In the genomic region with DNA sequence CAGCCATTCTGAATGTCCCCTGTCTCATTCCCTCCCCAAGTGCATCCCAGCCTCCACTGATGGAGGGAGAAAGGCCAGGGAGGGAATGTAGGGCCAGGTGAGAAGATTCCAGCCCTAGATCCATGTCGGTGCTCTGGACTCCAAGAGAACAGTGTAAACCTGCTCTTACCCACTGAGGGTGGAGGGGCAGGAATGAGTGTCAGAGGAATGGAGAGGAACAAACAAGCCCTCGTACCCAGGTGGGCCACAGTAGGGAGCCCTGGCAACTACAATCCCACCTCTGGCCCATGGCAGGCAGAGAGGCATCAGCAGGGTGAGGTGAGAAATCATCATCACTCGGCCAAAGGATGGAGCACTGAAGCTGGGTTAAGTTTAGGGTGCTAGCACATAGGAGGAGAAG, we compare ENCODE assay signal across 1 cellular context.
TF ChIP-seq lines count a peak whose summit lies in the region.

No MANE protein-coding gene starts in this region.

TF ChIP-seq in K562, 482 proteins besides CTCF, POLR2A, EP300 and RAD21 (continued from another document):
- TF ChIP-seq TRIM24 (IDR thresholded peaks at IDR 0.05) (no peak), ZNF717 (CRISPR knock-in tag; IDR thresholded peaks at IDR 0.05) (no peak), YY1 (IDR thresholded peaks at IDR 0.05; ENCODE audit: borderline replicate concordance in 1 of 3, control insufficient read depth in 1 of 3, extremely low read depth in 1 of 3, insufficient read depth in 3 of 3, insufficient read length in 1 of 3, insufficient replicate concordance in 2 of 3, low read depth in 1 of 3, low read length in 2 of 3) (no peak), MBD2 (IDR thresholded peaks at IDR 0.05; ENCODE audit: borderline replicate concordance, low read depth) (no peak), POLR3A (IDR thresholded peaks at IDR 0.05; ENCODE audit: borderline replicate concordance, extremely low read depth, insufficient read depth, insufficient read length) (no peak)
- TF ChIP-seq, protein P1, sequence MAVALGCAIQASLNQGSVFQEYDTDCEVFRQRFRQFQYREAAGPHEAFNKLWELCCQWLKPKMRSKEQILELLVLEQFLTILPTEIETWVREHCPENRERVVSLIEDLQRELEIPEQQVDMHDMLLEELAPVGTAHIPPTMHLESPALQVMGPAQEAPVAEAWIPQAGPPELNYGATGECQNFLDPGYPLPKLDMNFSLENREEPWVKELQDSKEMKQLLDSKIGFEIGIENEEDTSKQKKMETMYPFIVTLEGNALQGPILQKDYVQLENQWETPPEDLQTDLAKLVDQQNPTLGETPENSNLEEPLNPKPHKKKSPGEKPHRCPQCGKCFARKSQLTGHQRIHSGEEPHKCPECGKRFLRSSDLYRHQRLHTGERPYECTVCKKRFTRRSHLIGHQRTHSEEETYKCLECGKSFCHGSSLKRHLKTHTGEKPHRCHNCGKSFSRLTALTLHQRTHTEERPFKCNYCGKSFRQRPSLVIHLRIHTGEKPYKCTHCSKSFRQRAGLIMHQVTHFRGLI (CRISPR knock-in tag; IDR thresholded peaks at IDR 0.05): no peak
- TF ChIP-seq, protein P2, sequence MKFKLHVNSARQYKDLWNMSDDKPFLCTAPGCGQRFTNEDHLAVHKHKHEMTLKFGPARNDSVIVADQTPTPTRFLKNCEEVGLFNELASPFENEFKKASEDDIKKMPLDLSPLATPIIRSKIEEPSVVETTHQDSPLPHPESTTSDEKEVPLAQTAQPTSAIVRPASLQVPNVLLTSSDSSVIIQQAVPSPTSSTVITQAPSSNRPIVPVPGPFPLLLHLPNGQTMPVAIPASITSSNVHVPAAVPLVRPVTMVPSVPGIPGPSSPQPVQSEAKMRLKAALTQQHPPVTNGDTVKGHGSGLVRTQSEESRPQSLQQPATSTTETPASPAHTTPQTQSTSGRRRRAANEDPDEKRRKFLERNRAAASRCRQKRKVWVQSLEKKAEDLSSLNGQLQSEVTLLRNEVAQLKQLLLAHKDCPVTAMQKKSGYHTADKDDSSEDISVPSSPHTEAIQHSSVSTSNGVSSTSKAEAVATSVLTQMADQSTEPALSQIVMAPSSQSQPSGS (CRISPR knock-in tag; IDR thresholded peaks at IDR 0.05): no peak
